ENCODE assay signal across 1 cellular context in the genomic region with DNA sequence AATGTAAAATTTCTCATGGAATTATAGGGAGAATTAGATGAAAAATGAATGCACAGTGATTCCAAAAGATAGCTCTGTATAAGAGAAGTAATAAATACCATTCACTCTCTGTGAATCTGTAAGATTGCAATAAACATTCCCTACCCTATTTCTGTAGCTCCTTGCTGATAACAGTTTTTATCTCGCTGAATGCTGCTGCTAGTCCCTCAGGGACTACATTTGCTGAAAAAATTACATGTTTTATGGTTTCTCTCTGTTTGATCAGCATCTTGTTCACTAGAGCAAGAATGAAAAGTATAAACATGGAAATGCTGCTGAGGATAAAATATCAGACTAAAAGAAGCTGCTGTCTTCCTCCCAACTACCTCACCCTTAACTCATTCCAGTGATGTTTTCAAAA.
TF ChIP-seq lines count a peak whose summit lies in the region.

No MANE protein-coding gene starts in this region.

TF ChIP-seq in GM23338, 12 proteins besides CTCF, POLR2A, EP300 and RAD21 (continued from another document):
- TF ChIP-seq, protein P1, sequence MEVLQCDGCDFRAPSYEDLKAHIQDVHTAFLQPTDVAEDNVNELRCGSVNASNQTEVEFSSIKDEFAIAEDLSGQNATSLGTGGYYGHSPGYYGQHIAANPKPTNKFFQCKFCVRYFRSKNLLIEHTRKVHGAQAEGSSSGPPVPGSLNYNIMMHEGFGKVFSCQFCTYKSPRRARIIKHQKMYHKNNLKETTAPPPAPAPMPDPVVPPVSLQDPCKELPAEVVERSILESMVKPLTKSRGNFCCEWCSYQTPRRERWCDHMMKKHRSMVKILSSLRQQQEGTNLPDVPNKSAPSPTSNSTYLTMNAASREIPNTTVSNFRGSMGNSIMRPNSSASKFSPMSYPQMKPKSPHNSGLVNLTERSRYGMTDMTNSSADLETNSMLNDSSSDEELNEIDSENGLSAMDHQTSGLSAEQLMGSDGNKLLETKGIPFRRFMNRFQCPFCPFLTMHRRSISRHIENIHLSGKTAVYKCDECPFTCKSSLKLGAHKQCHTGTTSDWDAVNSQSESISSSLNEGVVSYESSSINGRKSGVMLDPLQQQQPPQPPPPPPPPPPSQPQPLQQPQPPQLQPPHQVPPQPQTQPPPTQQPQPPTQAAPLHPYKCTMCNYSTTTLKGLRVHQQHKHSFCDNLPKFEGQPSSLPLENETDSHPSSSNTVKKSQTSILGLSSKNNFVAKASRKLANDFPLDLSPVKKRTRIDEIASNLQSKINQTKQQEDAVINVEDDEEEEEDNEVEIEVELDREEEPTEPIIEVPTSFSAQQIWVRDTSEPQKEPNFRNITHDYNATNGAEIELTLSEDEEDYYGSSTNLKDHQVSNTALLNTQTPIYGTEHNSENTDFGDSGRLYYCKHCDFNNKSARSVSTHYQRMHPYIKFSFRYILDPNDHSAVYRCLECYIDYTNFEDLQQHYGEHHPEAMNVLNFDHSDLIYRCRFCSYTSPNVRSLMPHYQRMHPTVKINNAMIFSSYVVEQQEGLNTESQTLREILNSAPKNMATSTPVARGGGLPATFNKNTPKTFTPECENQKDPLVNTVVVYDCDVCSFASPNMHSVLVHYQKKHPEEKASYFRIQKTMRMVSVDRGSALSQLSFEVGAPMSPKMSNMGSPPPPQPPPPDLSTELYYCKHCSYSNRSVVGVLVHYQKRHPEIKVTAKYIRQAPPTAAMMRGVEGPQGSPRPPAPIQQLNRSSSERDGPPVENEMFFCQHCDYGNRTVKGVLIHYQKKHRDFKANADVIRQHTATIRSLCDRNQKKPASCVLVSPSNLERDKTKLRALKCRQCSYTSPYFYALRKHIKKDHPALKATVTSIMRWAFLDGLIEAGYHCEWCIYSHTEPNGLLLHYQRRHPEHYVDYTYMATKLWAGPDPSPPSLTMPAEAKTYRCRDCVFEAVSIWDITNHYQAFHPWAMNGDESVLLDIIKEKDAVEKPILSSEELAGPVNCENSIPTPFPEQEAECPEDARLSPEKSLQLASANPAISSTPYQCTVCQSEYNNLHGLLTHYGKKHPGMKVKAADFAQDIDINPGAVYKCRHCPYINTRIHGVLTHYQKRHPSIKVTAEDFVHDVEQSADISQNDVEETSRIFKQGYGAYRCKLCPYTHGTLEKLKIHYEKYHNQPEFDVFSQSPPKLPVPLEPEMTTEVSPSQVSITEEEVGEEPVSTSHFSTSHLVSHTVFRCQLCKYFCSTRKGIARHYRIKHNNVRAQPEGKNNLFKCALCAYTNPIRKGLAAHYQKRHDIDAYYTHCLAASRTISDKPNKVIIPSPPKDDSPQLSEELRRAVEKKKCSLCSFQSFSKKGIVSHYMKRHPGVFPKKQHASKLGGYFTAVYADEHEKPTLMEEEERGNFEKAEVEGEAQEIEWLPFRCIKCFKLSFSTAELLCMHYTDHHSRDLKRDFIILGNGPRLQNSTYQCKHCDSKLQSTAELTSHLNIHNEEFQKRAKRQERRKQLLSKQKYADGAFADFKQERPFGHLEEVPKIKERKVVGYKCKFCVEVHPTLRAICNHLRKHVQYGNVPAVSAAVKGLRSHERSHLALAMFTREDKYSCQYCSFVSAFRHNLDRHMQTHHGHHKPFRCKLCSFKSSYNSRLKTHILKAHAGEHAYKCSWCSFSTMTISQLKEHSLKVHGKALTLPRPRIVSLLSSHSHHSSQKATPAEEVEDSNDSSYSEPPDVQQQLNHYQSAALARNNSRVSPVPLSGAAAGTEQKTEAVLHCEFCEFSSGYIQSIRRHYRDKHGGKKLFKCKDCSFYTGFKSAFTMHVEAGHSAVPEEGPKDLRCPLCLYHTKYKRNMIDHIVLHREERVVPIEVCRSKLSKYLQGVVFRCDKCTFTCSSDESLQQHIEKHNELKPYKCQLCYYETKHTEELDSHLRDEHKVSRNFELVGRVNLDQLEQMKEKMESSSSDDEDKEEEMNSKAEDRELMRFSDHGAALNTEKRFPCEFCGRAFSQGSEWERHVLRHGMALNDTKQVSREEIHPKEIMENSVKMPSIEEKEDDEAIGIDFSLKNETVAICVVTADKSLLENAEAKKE (CRISPR knock-in tag; IDR thresholded peaks at IDR 0.05) = no peak
- TF ChIP-seq ZNF331 (CRISPR knock-in tag; IDR thresholded peaks at IDR 0.05; ENCODE audit: low read depth) (no peak), NANOG (IDR thresholded peaks at IDR 0.05; ENCODE audit: borderline replicate concordance) (no peak), EZH2phosphoT487 (IDR thresholded peaks at IDR 0.05; ENCODE audit: unreplicated experiment) (no peak), EZH2 (IDR thresholded peaks at IDR 0.05; ENCODE audit: low read depth, unreplicated experiment) (no peak), ZNF114 (CRISPR knock-in tag; IDR thresholded peaks at IDR 0.05) (no peak)
- TF ChIP-seq, protein P2, sequence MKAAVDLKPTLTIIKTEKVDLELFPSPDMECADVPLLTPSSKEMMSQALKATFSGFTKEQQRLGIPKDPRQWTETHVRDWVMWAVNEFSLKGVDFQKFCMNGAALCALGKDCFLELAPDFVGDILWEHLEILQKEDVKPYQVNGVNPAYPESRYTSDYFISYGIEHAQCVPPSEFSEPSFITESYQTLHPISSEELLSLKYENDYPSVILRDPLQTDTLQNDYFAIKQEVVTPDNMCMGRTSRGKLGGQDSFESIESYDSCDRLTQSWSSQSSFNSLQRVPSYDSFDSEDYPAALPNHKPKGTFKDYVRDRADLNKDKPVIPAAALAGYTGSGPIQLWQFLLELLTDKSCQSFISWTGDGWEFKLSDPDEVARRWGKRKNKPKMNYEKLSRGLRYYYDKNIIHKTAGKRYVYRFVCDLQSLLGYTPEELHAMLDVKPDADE (IDR thresholded peaks at IDR 0.05) = no peak
- TF ChIP-seq, protein P3, sequence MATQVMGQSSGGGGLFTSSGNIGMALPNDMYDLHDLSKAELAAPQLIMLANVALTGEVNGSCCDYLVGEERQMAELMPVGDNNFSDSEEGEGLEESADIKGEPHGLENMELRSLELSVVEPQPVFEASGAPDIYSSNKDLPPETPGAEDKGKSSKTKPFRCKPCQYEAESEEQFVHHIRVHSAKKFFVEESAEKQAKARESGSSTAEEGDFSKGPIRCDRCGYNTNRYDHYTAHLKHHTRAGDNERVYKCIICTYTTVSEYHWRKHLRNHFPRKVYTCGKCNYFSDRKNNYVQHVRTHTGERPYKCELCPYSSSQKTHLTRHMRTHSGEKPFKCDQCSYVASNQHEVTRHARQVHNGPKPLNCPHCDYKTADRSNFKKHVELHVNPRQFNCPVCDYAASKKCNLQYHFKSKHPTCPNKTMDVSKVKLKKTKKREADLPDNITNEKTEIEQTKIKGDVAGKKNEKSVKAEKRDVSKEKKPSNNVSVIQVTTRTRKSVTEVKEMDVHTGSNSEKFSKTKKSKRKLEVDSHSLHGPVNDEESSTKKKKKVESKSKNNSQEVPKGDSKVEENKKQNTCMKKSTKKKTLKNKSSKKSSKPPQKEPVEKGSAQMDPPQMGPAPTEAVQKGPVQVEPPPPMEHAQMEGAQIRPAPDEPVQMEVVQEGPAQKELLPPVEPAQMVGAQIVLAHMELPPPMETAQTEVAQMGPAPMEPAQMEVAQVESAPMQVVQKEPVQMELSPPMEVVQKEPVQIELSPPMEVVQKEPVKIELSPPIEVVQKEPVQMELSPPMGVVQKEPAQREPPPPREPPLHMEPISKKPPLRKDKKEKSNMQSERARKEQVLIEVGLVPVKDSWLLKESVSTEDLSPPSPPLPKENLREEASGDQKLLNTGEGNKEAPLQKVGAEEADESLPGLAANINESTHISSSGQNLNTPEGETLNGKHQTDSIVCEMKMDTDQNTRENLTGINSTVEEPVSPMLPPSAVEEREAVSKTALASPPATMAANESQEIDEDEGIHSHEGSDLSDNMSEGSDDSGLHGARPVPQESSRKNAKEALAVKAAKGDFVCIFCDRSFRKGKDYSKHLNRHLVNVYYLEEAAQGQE (IDR thresholded peaks at IDR 0.05; ENCODE audit: unreplicated experiment) = no peak
